In the genomic region with DNA sequence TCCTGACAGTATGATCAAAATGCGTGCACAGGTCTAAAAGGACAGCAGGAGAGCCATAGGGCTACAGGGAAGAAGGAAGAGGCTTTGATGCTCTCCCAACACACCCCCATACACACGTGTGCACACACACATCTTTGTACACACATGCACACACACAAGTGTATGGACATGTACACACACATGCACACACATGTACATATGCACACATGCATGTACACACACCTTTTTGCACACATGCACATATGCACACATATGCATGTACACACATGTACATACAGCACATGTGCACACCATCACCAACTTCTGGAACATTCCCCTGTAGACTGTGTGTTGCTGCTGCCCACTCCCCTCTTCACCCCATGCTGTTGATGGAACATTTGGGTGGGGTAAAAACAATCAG, we compare ENCODE assay signal across 31 cellular contexts.
"Had no signal": no experiment of that assay in that cellular context is flagged by ENCODE, and none has a peak within 500 bp of the region (broad histone marks: within the 10 kb centered on the region; RNA-seq: fewer than 3 reads in every experiment).

No MANE protein-coding gene starts in this region.

- H3K27me3 ChIP-seq: brain microvascular endothelial cell, gastroesophageal sphincter had no signal

- H3K4me1 ChIP-seq: heart right ventricle had no signal

- H3K9me3 ChIP-seq: esophagus squamous epithelium had no signal

- ATAC-seq: activated CD4-positive, CD25-positive, alpha-beta regulatory T cell treated with anti-CD3 and anti-CD28 coated beads, Interleukin-2, amount 50 U/mL, for 24 hours; activated CD8-positive, alpha-beta T cell treated with anti-CD3 and anti-CD28 coated beads for 36 hours; activated T-cell treated with anti-CD3 and anti-CD28 coated beads, Interleukin-2, amount 50 U/mL, for 4 hours; activated T-helper 17 cell treated with anti-CD3 and anti-CD28 coated beads, Interleukin-2, amount 50 U/mL, for 72 hours; effector memory CD8-positive, alpha-beta T cell; gastroesophageal sphincter; heart right ventricle; T-helper 17 cell had no signal

- H3K4me3 ChIP-seq: heart right ventricle had no signal

- H3K36me3 ChIP-seq: brain microvascular endothelial cell, esophagus squamous epithelium, gastroesophageal sphincter, heart right ventricle, WERI-Rb-1 had no signal

- FAIRE-seq: astrocyte, colon had no signal

- DNase-seq: activated B cell treated with CpG ODN at 0.5 μM for 24 hours; activated CD4-positive, alpha-beta T cell treated with anti-CD3 and anti-CD28 coated beads for 48 hours; activated CD4-positive, alpha-beta T cell treated with anti-CD3 and anti-CD28 coated beads, Interleukin-2, amount 50 U/mL, for 1 hour; activated CD4-positive, alpha-beta T cell treated with anti-CD3 and anti-CD28 coated beads, Interleukin-2, amount 50 U/mL, for 48 hours; activated CD8-positive, alpha-beta memory T cell treated with anti-CD3 and anti-CD28 coated beads for 24 hours; activated CD8-positive, alpha-beta T cell treated with anti-CD3 and anti-CD28 coated beads for 36 hours; activated effector memory CD4-positive, alpha-beta T cell treated with Interleukin-2 at 50 U/mL for 16 hours; activated gamma-delta T cell treated with Interleukin-2 at 50 U/mL for 16 hours; activated naive CD4-positive, alpha-beta T cell treated with anti-CD3 and anti-CD28 coated beads, Interleukin-2, amount 50 U/mL, for 16 hours; activated naive CD4-positive, alpha-beta T cell treated with Interleukin-2 at 50 U/mL for 16 hours; activated T-cell treated with anti-CD3 and anti-CD28 coated beads, Interleukin-2, amount 50 U/mL, for 4 hours; amniotic stem cell; anterior cingulate cortex; brain microvascular endothelial cell; caudate nucleus; cortex of kidney; dermis blood vessel endothelial cell; effector CD4-positive, alpha-beta T cell; effector memory CD8-positive, alpha-beta T cell; esophagus squamous epithelium; foreskin melanocyte; heart right ventricle; T-helper 17 cell; T1000; WERI-Rb-1 had no signal

- H3K27ac ChIP-seq: brain microvascular endothelial cell, epithelial cell of prostate, esophagus squamous epithelium, gastroesophageal sphincter, heart right ventricle, WERI-Rb-1 had no signal
